Comparison of ENCODE assay signal across 22 cellular contexts in the genomic region with DNA sequence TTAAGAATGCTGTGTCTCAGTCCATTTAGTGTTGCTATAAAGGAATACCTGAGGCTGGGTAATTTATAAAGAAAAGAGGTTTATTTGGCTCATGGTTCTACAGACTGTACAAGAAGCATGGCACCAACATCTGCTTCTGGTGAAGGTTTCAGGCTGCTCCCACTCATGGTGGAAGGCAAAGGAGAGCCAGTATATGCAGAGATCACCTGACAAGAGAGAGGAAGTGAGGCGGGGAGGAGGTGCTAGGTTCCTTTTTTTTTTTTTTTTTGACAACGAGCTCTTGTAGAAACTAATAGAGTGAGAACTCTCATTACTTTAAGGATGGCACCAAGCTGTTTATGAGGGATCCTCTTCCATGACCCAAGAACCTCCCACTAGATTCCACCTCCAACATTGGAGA.
"Had no signal": no experiment of that assay in that cellular context is flagged by ENCODE, and none has a peak within 500 bp of the region (broad histone marks: within the 10 kb centered on the region; RNA-seq: fewer than 3 reads in every experiment).

No MANE protein-coding gene starts in this region.

- H3K27ac ChIP-seq: KMS-11, RWPE1 had no signal

- DNase-seq: Kasumi-1, MM.1S, NCI-H1092 treated with DMSO at 0.1 percent for 48 hours, NCI-H1436, NCI-H187, NCI-H2029, NCI-H2081 treated with DMSO at 0.1 percent for 48 hours, NCI-H2171, NCI-H226, NCI-H446, NCI-H510A, NCI-H524 treated with DMSO at 0.1 percent for 48 hours, NCI-H69, NCI-H774, PC-3, SHP77, SK-N-SH, SW 1271, T-cell had no signal

- H3K4me2 ChIP-seq: KMS-11, SK-N-SH had no signal

- H3K4me3 Mint-ChIP-seq: T-cell had no signal

- H3K27me3 Mint-ChIP-seq: T-cell had no signal

- H3K9ac ChIP-seq: KMS-11, SK-N-SH had no signal

- H3K4me1 Mint-ChIP-seq: T-cell had no signal

- ATAC-seq: Panc1, PC-3, T-cell had no signal

- H3K27ac Mint-ChIP-seq: T-cell had no signal

- H3K9me2 ChIP-seq: SK-N-SH had no signal
